Comparison of ENCODE assay signal across 16 cellular contexts in genomic region chr1:7587726-7588456, GRCh38.
DNase-seq lines count a peak whose midpoint lies in the region; ATAC-seq, FAIRE-seq and TF ChIP-seq lines count a peak whose summit lies in the region.
"Had no signal": no experiment of that assay in that cellular context is flagged by ENCODE, and none has a peak within 500 bp of the region (broad histone marks: within the 10 kb centered on the region; RNA-seq: fewer than 3 reads in every experiment).

No MANE protein-coding gene starts in this region.

- intact Hi-C loops in posterior vena cava (cut with DNase I) = no loop called here

- WGBS in H1 (ENCODE audit: extremely low coverage in 1 of 2, insufficient coverage in 1 of 2, insufficient read length in 1 of 2, insufficient replicate concordance in 2 of 2, low coverage in 1 of 2, low lambda C conversion rate in 2 of 2, missing lambda C conversion rate in 1 of 2), 2 experiments = 93% methylated on average over 18 of the region's 18 CpGs; no CpG with 5 or more reads in 1 of the 2 experiments

- H3K79me1 ChIP-seq in H1 (ENCODE audit: low read depth, low read length) = no peaks in the 10 kb centered on the region

- no peaks in the 10 kb centered on the region for H3K79me2 ChIP-seq in H1 (ENCODE audit: control insufficient read depth in 1 of 2, insufficient read depth in 2 of 2, low read length in 2 of 2)

- no peak overlapping the region for H3K18ac ChIP-seq in H1 (ENCODE audit: extremely low read depth, low read length)

- no peak overlapping the region for H3K14ac ChIP-seq in H1 (ENCODE audit: insufficient read length)

- H3K27ac ChIP-seq in BLaER1 = no peak overlapping the region
- H3K27ac ChIP-seq in H1 (ENCODE audit: low read depth, low read length) = no peak overlapping the region

- H3K9me3 ChIP-seq in BLaER1 (no peaks in the 10 kb centered on the region), H1 (ENCODE audit: insufficient read depth in 2 of 2, low read depth in 1 of 2, low read length in 1 of 2) (no peaks in the 10 kb centered on the region)

- no peak for TF ChIP-seq CTCF in H1 (IDR thresholded peaks at IDR 0.05; ENCODE audit: control extremely low read depth in 1 of 3, insufficient read depth in 1 of 3, low read depth in 1 of 3, low read length in 3 of 3)

- H2BK12ac ChIP-seq in H1 (ENCODE audit: low read depth, low read length) = no peak overlapping the region

- no peak overlapping the region for H2BK20ac ChIP-seq in H1 (ENCODE audit: low read length)

- H4K91ac ChIP-seq in H1 (replicated peaks; ENCODE audit: insufficient read length, low read length) = no peak overlapping the region

- H2AK5ac ChIP-seq in H1 (ENCODE audit: low read depth, low read length) = no peak overlapping the region

- H3K27me3 ChIP-seq in BLaER1 = no peaks in the 10 kb centered on the region
- H3K27me3 ChIP-seq in H1 (replicated peaks in 1 of 4; ENCODE audit: control insufficient read depth in 3 of 4, extremely low read depth in 1 of 4, insufficient read depth in 3 of 4, low read length in 3 of 4) = no peaks in the 10 kb centered on the region

- no peak overlapping the region for H4K8ac ChIP-seq in H1 (ENCODE audit: extremely low read depth, insufficient read depth, low read length)

- no peak overlapping the region for H3K9ac ChIP-seq in BLaER1
- no peak overlapping the region for H3K9ac ChIP-seq in H1 (replicated peaks in 1 of 4; ENCODE audit: extremely low read depth in 1 of 4, low read depth in 3 of 4, low read length in 3 of 4)

- H2AFZ ChIP-seq in H1 (ENCODE audit: low read length) = no peak overlapping the region

- H3K36me3 ChIP-seq in BLaER1 (no peaks in the 10 kb centered on the region), H1 (ENCODE audit: control insufficient read depth in 2 of 4, insufficient read depth in 4 of 4, low read length in 3 of 4) (no peaks in the 10 kb centered on the region)

- TF ChIP-seq POLR2A in H1 (IDR thresholded peaks at IDR 0.05; ENCODE audit: control extremely low read depth in 1 of 2, low read depth in 2 of 2, low read length in 2 of 2) (no peak), GM12892 (IDR thresholded peaks at IDR 0.05; ENCODE audit: low read depth, low read length) (no peak)

- no peak for TF ChIP-seq RAD21 in H1 (IDR thresholded peaks at IDR 0.05 in 1 of 2, conservative IDR thresholded peaks at IDR 0.05 in 1 of 2; ENCODE audit: low read depth in 2 of 2, low read length in 2 of 2)

- TF ChIP-seq EP300 in H1 (IDR thresholded peaks at IDR 0.05; ENCODE audit: borderline replicate concordance in 1 of 2, low read depth in 2 of 2, low read length in 2 of 2) = no peak

- POLR2A ChIA-PET in H1 (lab: Charles Lee; ENCODE audit: partially characterized antibody) = no interaction called here

- no peak overlapping the region for H2BK120ac ChIP-seq in H1 (replicated peaks; ENCODE audit: low read depth, low read length)

- no peak overlapping the region for H2BK15ac ChIP-seq in H1 (ENCODE audit: low read length)

- H3K4me2 ChIP-seq in BLaER1 (peak overlapping the region; percentile 28; the same call in 1 of the 2 replicates), H1 (ENCODE audit: insufficient read depth in 1 of 2, low read depth in 2 of 2, low read length in 2 of 2) (no peak overlapping the region)

- ATAC-seq in activated CD4-positive, CD25-positive, alpha-beta regulatory T cell treated with anti-CD3 and anti-CD28 coated beads, Interleukin-2, amount 50 U/mL, for 24 hours = no peak
- no peak for ATAC-seq in GM18867 (IDR thresholded peaks at IDR 0.05; ENCODE audit: unreplicated experiment)
- ATAC-seq: GM12878 had no signal

- peaks cover 42% of the 10 kb centered on the region for H3K4me1 ChIP-seq in BLaER1
- H3K4me1 ChIP-seq in H1 (replicated peaks in 1 of 4; ENCODE audit: control insufficient read depth in 3 of 4, insufficient read depth in 4 of 4, low read length in 3 of 4) = peaks cover 0 to 8% (median 0%) of the 10 kb centered on the region in 4 experiments; a peak in 1 of 7 replicates

- H3K23me2 ChIP-seq in H1 (ENCODE audit: low read depth, low read length) = no peaks in the 10 kb centered on the region

- no peak overlapping the region for H4K5ac ChIP-seq in H1 (ENCODE audit: insufficient read length, low read depth, low read length)

- no peak overlapping the region for H2BK5ac ChIP-seq in H1 (ENCODE audit: low read depth, low read length)

- no peaks in the 10 kb centered on the region for H4K20me1 ChIP-seq in BLaER1
- no peaks in the 10 kb centered on the region for H4K20me1 ChIP-seq in H1 (replicated peaks in 1 of 2; ENCODE audit: control insufficient read depth in 1 of 2, insufficient read depth in 2 of 2, low read length in 2 of 2)

- no peak overlapping the region for H3K56ac ChIP-seq in H1 (replicated peaks; ENCODE audit: insufficient read length, low read depth, low read length)

- peak; percentile 22 for DNase-seq in activated CD4-positive, CD25-positive, alpha-beta regulatory T cell treated with anti-CD3 and anti-CD28 coated beads, Interleukin-2, amount 50 U/mL, for 72 hours
- DNase-seq in H1 (ENCODE audit: low read depth in 1 of 2, low spot score in 2 of 2) (no peak), posterior vena cava (ENCODE audit: low spot score) (peak; percentile 66), GM12892 (ENCODE audit: insufficient read length) (no peak), T-helper 1 cell (no peak)
- DNase-seq: Calu3, NCI-H1436, NCI-H2081 treated with DMSO at 0.1 percent for 48 hours, NCI-H345, SIG-M5 had no signal

- peak overlapping the region; percentile 7 for H3K4ac ChIP-seq in H1 (replicated peaks; ENCODE audit: insufficient read length, low read depth, low read length)

- no peak overlapping the region for H3K4me3 ChIP-seq in BLaER1
- no peak overlapping the region for H3K4me3 ChIP-seq in H1 (ENCODE audit: extremely low read depth in 1 of 4, insufficient read depth in 2 of 4, low read depth in 3 of 4, low read length in 4 of 4)
- H3K4me3 ChIP-seq: GM12878 had no signal

- no peak for FAIRE-seq in H1 (lab: Jason Lieb, UNC)
- FAIRE-seq in GM12892 (lab: Jason Lieb, UNC) = no peak
- FAIRE-seq: GM12878, GM19239, RCC 7860 had no signal

- no peak overlapping the region for H3K23ac ChIP-seq in H1 (ENCODE audit: insufficient read length)

- CTCF ChIA-PET in H1 (lab: Charles Lee; ENCODE audit: partially characterized antibody) = interaction anchor here (0.5 to 1.4 kb wide), 6 partner anchors 14 to 115 kb away, joined by 3 to 4 read pairs (median 3); no protein-coding TSS in a partner anchor

TF ChIP-seq in H1, 55 proteins besides CTCF, POLR2A, EP300 and RAD21 (continues in another document):
- no peak for TF ChIP-seq FOSL1 (IDR thresholded peaks at IDR 0.05; ENCODE audit: insufficient read depth, low read depth, low read length)
- no peak for TF ChIP-seq TCF12 (IDR thresholded peaks at IDR 0.05; ENCODE audit: low read depth, low read length)
- TF ChIP-seq SP4 (IDR thresholded peaks at IDR 0.05; ENCODE audit: low read length) = no peak
- no peak for TF ChIP-seq CEBPB (IDR thresholded peaks at IDR 0.05; ENCODE audit: low read depth, low read length)
- TF ChIP-seq CHD1 (IDR thresholded peaks at IDR 0.05; ENCODE audit: low read depth, low read length) = no peak
- no peak for TF ChIP-seq KDM4A (IDR thresholded peaks at IDR 0.05; ENCODE audit: low read depth, low read length, severe bottlenecking)

Comparison
In these comparisons a context has a peak if more than half of its experiments do, and no peak if none do; other contexts are left out.
1. DNase-seq: peak in activated CD4-positive, CD25-positive, alpha-beta regulatory T cell treated with anti-CD3 and anti-CD28 coated beads, Interleukin-2, amount 50 U/mL, for 72 hours (single experiment) and posterior vena cava (single experiment); none in H1 (0 of 2), GM12892 (single experiment) and T-helper 1 cell (0 of 5).